In the genomic region with DNA sequence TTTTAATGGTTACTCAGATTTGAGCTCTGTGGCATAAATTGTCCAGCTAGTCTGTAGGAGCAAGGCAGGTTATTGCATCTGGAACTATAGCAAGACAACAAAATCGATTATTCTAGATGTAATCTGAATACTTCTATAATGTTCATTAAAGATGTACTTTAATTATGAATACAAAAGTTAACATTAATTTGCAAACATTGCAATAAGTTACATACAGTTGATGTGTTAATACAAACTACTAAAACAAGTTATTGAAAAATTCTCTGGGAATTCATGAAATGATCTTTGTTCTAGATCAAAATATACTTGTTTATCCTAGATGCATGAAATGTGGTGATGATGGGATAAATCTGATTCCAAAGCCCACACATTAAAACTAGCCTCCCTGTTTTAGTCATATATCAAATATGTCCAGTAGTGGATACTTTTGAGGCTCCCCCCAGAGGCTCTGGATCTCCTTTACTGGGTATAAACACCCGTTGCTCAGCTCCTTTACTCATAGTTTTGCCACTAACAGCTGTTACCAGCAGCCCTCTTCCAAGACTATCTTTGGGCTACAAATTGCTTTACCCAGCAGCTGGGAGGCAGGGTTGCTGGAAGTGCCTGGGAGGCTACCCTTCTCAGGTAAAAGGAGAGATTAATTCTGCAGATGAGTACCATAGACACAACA, we compare ENCODE assay signal across 14 cellular contexts.
"Had no signal": no experiment of that assay in that cellular context is flagged by ENCODE, and none has a peak within 500 bp of the region (broad histone marks: within the 10 kb centered on the region; RNA-seq: fewer than 3 reads in every experiment).

No MANE protein-coding gene starts in this region.

- H3K4me2 ChIP-seq: hepatocyte had no signal

- H3K36me3 ChIP-seq: tibial artery, vagina had no signal

- DNase-seq: activated naive CD4-positive, alpha-beta T cell treated with anti-CD3 and anti-CD28 coated beads for 36 hours; central memory CD4-positive, alpha-beta T cell; effector CD4-positive, alpha-beta T cell; kidney; left ventricle myocardium superior; mesendoderm; retina; T-helper 9 cell; tibial artery had no signal

- H2AFZ ChIP-seq: hepatocyte had no signal

- H3K79me2 ChIP-seq: hepatocyte had no signal

- H3K4me1 ChIP-seq: tibial artery had no signal

- H3K4me3 ChIP-seq: coronary artery, hepatocyte, skin epidermis, tibial artery, vagina had no signal

- H3K27me3 ChIP-seq: hepatocyte, tibial artery, vagina had no signal

- H3K9me3 ChIP-seq: tibial artery, vagina had no signal

- ATAC-seq: left ventricle myocardium superior; stimulated activated effector memory CD8-positive, alpha-beta T cell treated with anti-CD3 and anti-CD28 coated beads, Interleukin-12 subunit alpha, Interleukin-12 subunit beta, amount 100 ng/mL, for 72 hours had no signal

- H3K27ac ChIP-seq: coronary artery, hepatocyte, skin epidermis, tibial artery, vagina had no signal
